In genomic region chr1:175569117-175569743, GRCh38 we compare ENCODE assay signal across 13 cellular contexts.
"Had no signal": no experiment of that assay in that cellular context is flagged by ENCODE, and none has a peak within 500 bp of the region (broad histone marks: within the 10 kb centered on the region; RNA-seq: fewer than 3 reads in every experiment).

No MANE protein-coding gene starts in this region.

- H3K9me3 Mint-ChIP-seq: activated T-helper 2 cell treated with anti-CD3 and anti-CD28 coated beads, Interferon-gamma antibody, Interleukin-2, Interleukin-4, amounts not matched to agents 10 μg/mL and 5 μg/mL and 100 μg/mL, durations not matched to agents 14 hours and 24 hours and 36 hours had no signal

- H3K4me3 ChIP-seq: colonic mucosa, gastrocnemius medialis, left lung, pancreas had no signal

- H3K4me1 ChIP-seq: colonic mucosa, gastrocnemius medialis, left lung, pancreas had no signal

- ATAC-seq: gastrocnemius medialis; left lung; stimulated activated naive CD8-positive, alpha-beta T cell treated with anti-CD3 and anti-CD28 coated beads, Interleukin-15, Interleukin-2, amounts not matched to agents 100 U/mL and 50 U/mL, for 24 hours had no signal

- DNase-seq: activated CD4-positive, alpha-beta T cell treated with anti-CD3 and anti-CD28 coated beads, Interleukin-2, amount 50 U/mL, for 1 hour; activated CD4-positive, CD25-positive, alpha-beta regulatory T cell; activated naive CD4-positive, alpha-beta T cell treated with anti-CD3 and anti-CD28 coated beads, Interleukin-2, amount 50 U/mL, for 16 hours; caudate nucleus; colonic mucosa; gastrocnemius medialis; left lung; mesenchymal stem cell; pancreas; stimulated activated CD4-positive, alpha-beta T cell treated with anti-CD3 and anti-CD28 coated beads, Interleukin-2, amount 100 ng/mL, for 48 hours; stimulated activated CD8-positive, alpha-beta memory T cell treated with anti-CD3 and anti-CD28 coated beads, Interleukin-4, amount 100 ng/mL, for 48 hours; stimulated activated naive CD8-positive, alpha-beta T cell treated with anti-CD3 and anti-CD28 coated beads, Interleukin-15, Interleukin-2, amounts not matched to agents 100 U/mL and 50 U/mL, for 24 hours had no signal

- H3K9me3 ChIP-seq: colonic mucosa, gastrocnemius medialis, left lung, pancreas had no signal

- H3K27ac ChIP-seq: colonic mucosa, gastrocnemius medialis, left lung, pancreas had no signal

- H3K27me3 ChIP-seq: colonic mucosa, gastrocnemius medialis, left lung, pancreas had no signal

- H3K36me3 ChIP-seq: colonic mucosa, gastrocnemius medialis, left lung, pancreas had no signal

- H3K27ac Mint-ChIP-seq: activated T-helper 2 cell treated with anti-CD3 and anti-CD28 coated beads, Interferon-gamma antibody, Interleukin-2, Interleukin-4, amounts not matched to agents 10 μg/mL and 5 μg/mL and 100 μg/mL, durations not matched to agents 14 hours and 24 hours and 36 hours had no signal
